9 cellular contexts compared by ENCODE assay signal in the genomic region with DNA sequence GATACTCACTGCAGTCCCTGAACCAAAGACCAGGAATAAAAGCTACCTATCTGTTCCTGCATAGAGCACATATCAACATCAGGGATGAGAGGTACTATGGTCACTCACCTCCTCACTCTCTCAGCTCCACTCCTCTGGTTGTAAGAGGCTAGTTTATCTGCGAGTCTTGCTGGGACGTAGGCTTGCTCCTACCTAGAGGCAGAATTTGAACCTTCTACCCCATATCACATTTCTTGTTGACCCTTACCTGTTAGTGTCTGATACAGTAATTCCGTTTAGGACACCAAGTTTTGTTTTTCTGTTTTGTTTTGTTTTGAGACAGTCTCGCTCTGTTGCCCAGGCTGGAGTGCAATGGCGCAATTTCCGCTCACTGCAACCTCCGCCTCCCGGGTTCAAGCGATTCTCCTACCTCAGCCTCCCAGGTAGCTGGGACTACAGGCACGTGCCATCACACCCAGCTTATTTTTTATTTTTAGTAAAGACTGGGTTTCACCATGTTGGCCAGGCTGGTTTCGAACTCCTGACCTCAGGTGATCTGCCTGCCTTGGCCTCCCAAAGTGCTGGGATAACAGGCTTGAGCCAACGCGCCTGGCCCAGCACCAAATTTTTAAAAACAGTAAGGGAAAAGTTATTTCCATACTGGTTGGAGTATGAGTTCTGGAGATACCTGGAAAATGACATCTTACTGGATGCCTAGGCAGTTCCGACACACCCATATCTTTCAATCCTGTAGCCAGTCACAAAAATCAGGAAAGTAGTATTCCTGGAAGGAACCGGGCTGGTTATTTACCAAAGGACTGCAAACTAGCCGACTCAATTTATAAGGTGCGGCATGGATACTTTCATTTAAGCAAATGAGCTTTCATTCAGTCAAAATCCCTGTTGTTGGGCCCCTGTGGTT. TPM values are rescaled to one million over a fixed set of nuclear protein-coding genes. Genes with fewer than 3 reads are reported as not detected.
DNase-seq lines count a peak whose midpoint lies in the region; ATAC-seq and TF ChIP-seq lines count a peak whose summit lies in the region.
"Had no signal": no experiment of that assay in that cellular context is flagged by ENCODE, and none has a peak within 500 bp of the region (broad histone marks: within the 10 kb centered on the region; RNA-seq: fewer than 3 reads in every experiment).

No MANE protein-coding gene starts in this region.

- no peaks in the 10 kb centered on the region for H3K27me3 Mint-ChIP-seq in activated CD4-positive, alpha-beta T cell treated with anti-CD3 and anti-CD28 coated beads, Interleukin-2, amount 10 ng/mL, durations not matched to agents 24 days and 14 days
- no peaks in the 10 kb centered on the region for H3K27me3 Mint-ChIP-seq in activated naive CD8-positive, alpha-beta T cell treated with anti-CD3 and anti-CD28 coated beads, Interleukin-2, amount 50 U/mL, for 24 hours

- peaks cover 11% of the 10 kb centered on the region for H3K36me3 Mint-ChIP-seq in activated CD4-positive, alpha-beta T cell treated with anti-CD3 and anti-CD28 coated beads, Interleukin-2, amount 10 ng/mL, durations not matched to agents 24 days and 14 days (ENCODE audit: low read depth)
- no peaks in the 10 kb centered on the region for H3K36me3 Mint-ChIP-seq in activated naive CD8-positive, alpha-beta T cell treated with anti-CD3 and anti-CD28 coated beads, Interleukin-2, amount 50 U/mL, for 24 hours (ENCODE audit: low read depth)

- H3K27ac Mint-ChIP-seq in activated CD4-positive, alpha-beta T cell treated with anti-CD3 and anti-CD28 coated beads, Interleukin-2, amount 10 ng/mL, durations not matched to agents 24 days and 14 days: peak overlapping the region; percentile 99
- H3K27ac Mint-ChIP-seq in activated naive CD8-positive, alpha-beta T cell treated with anti-CD3 and anti-CD28 coated beads, Interleukin-2, amount 50 U/mL, for 24 hours: peak overlapping the region; percentile 98

- no peaks in the 10 kb centered on the region for H3K27me3 ChIP-seq in suprapubic skin

- peaks cover 7% of the 10 kb centered on the region for H3K9me3 Mint-ChIP-seq in activated CD4-positive, alpha-beta T cell treated with anti-CD3 and anti-CD28 coated beads, Interleukin-2, amount 10 ng/mL, durations not matched to agents 24 days and 14 days
- no peaks in the 10 kb centered on the region for H3K9me3 Mint-ChIP-seq in activated naive CD8-positive, alpha-beta T cell treated with anti-CD3 and anti-CD28 coated beads, Interleukin-2, amount 50 U/mL, for 24 hours

- no peaks in the 10 kb centered on the region for H3K36me3 ChIP-seq in suprapubic skin

- H3K4me3 Mint-ChIP-seq in activated CD4-positive, alpha-beta T cell treated with anti-CD3 and anti-CD28 coated beads, Interleukin-2, amount 10 ng/mL, durations not matched to agents 24 days and 14 days: peak overlapping the region; percentile 99
- peak overlapping the region; percentile 88 for H3K4me3 Mint-ChIP-seq in activated naive CD8-positive, alpha-beta T cell treated with anti-CD3 and anti-CD28 coated beads, Interleukin-2, amount 50 U/mL, for 24 hours

- TF ChIP-seq POLR2A in suprapubic skin (IDR thresholded peaks at IDR 0.05): no peak

- 61% methylated on average over 17 of the region's 17 CpGs for WGBS in suprapubic skin

- H3K4me1 Mint-ChIP-seq in activated CD4-positive, alpha-beta T cell treated with anti-CD3 and anti-CD28 coated beads, Interleukin-2, amount 10 ng/mL, durations not matched to agents 24 days and 14 days: peaks cover 56% of the 10 kb centered on the region
- peaks cover 61% of the 10 kb centered on the region for H3K4me1 Mint-ChIP-seq in activated naive CD8-positive, alpha-beta T cell treated with anti-CD3 and anti-CD28 coated beads, Interleukin-2, amount 50 U/mL, for 24 hours

- intact Hi-C loops in activated CD4-positive, alpha-beta T cell treated with anti-CD3 and anti-CD28 coated beads, Interleukin-2, amount 10 ng/mL, durations not matched to agents 24 days and 14 days (cut with micrococcal nuclease): loop anchor here (1.0 to 5.0 kb wide), 5 partner anchors 8 to 1679 kb away; a partner anchor contains a TSS

- DNase-seq in activated CD4-positive, alpha-beta T cell treated with anti-CD3 and anti-CD28 coated beads, Interleukin-2, amount 10 ng/mL, durations not matched to agents 24 days and 14 days: peak; percentile 73
- DNase-seq in activated CD4-positive, alpha-beta T cell treated with anti-CD3 and anti-CD28 coated beads, Interleukin-2, amount 50 U/mL, for 48 hours: no peak
- DNase-seq in activated naive CD8-positive, alpha-beta T cell treated with anti-CD3 and anti-CD28 coated beads, Interleukin-2, amount 50 U/mL, for 24 hours: no peak
- DNase-seq in left lobe of liver (ENCODE audit: low spot score): no peak
- DNase-seq in suprapubic skin (ENCODE audit: low spot score in 2 of 2): no peak
- no peak for DNase-seq in GOT3 (lab: John Stamatoyannopoulos, UW)

- H3K4me3 ChIP-seq in suprapubic skin: peak overlapping the region; percentile 77

- TF ChIP-seq CTCF in suprapubic skin (IDR thresholded peaks at IDR 0.05): no peak

- no peak for ATAC-seq in activated naive CD8-positive, alpha-beta T cell treated with anti-CD3 and anti-CD28 coated beads, Interleukin-2, amount 50 U/mL, for 24 hours
- peak; percentile 30 for ATAC-seq in left lobe of liver
- ATAC-seq in HG03520 (IDR thresholded peaks at IDR 0.05; ENCODE audit: unreplicated experiment): no peak
- no peak for ATAC-seq in GM19351 (IDR thresholded peaks at IDR 0.05; ENCODE audit: unreplicated experiment)

- H3K4me1 ChIP-seq in suprapubic skin: peaks cover 17% of the 10 kb centered on the region

- TF ChIP-seq EP300 in suprapubic skin (IDR thresholded peaks at IDR 0.05): no peak

- no peaks in the 10 kb centered on the region for H3K9me3 ChIP-seq in suprapubic skin

- peak overlapping the region; percentile 77 for H3K27ac ChIP-seq in suprapubic skin
- H3K27ac ChIP-seq: C4-2B had no signal

RNA-seq across cellular contexts. Expression of a gene that starts 0.8 kb away (rescaled TPM):
- 16.2 and 16.5 TPM in 2 replicates for total RNA-seq in activated CD4-positive, alpha-beta T cell treated with anti-CD3 and anti-CD28 coated beads, Interleukin-2, amount 10 ng/mL, durations not matched to agents 24 days and 14 days
- 2.1 TPM for total RNA-seq in left lobe of liver
- total RNA-seq in suprapubic skin: 1 to 10 TPM in 2 of 4 donors, under 1 TPM in 2; 0.53 to 2.7 (median 1.1) TPM

RNA-seq across cellular contexts. Expression of a gene that starts 32.1 kb away (rescaled TPM):
- total RNA-seq in activated CD4-positive, alpha-beta T cell treated with anti-CD3 and anti-CD28 coated beads, Interleukin-2, amount 10 ng/mL, durations not matched to agents 24 days and 14 days: 16.6 and 17.8 TPM in 2 replicates
- total RNA-seq in left lobe of liver (9.2 TPM), suprapubic skin (10 to 100 TPM in 1 of 4 donors, 1 to 10 TPM in 3; 5.6 to 10.9 (median 8.0) TPM)
